ENCODE assay signal across 9 cellular contexts in genomic region chr17:60586288-60586974, GRCh38. TPM values are rescaled to one million over a fixed set of nuclear protein-coding genes. Genes with fewer than 3 reads are reported as not detected.
DNase-seq lines count a peak whose midpoint lies in the region; ATAC-seq and TF ChIP-seq lines count a peak whose summit lies in the region.
"Had no signal": no experiment of that assay in that cellular context is flagged by ENCODE, and none has a peak within 500 bp of the region (broad histone marks: within the 10 kb centered on the region; RNA-seq: fewer than 3 reads in every experiment).

No MANE protein-coding gene starts in this region.

- H3K79me2 ChIP-seq in HCT116 (ENCODE audit: insufficient read depth, low read length) = no peaks in the 10 kb centered on the region

- TF ChIP-seq CTCF in HCT116 (IDR thresholded peaks at IDR 0.05 in 2 of 3, conservative IDR thresholded peaks at IDR 0.05 in 1 of 3; ENCODE audit: borderline replicate concordance in 1 of 3, insufficient read depth in 1 of 3, low read depth in 2 of 3, low read length in 2 of 3) (peak; percentile 48 to 56 (median 50); a peak in 5 of 6 replicates), WERI-Rb-1 (IDR thresholded peaks at IDR 0.05; ENCODE audit: low read depth, low read length) (peak; percentile 76)

- peak; percentile 48 for DNase-seq in D341Med (ENCODE audit: low spot score)
- DNase-seq in HCT116 (ENCODE audit: low read depth, low spot score) = no peak
- peak; percentile 56 for DNase-seq in WERI-Rb-1
- DNase-seq in left kidney (ENCODE audit: low read depth, low spot score) = peak; percentile 32
- DNase-seq in activated CD4-positive, CD25-positive, alpha-beta regulatory T cell treated with anti-CD3 and anti-CD28 coated beads, Interleukin-2, amount 50 U/mL, for 72 hours = no peak
- DNase-seq in GF-D8 (lab: John Stamatoyannopoulos, UW) = no peak
- DNase-seq in ecto neural progenitor cell (ENCODE audit: low spot score) = no peak
- DNase-seq: uterus had no signal

- no peak overlapping the region for H3K4me2 ChIP-seq in HCT116 (ENCODE audit: low read length)

- H3K9me3 ChIP-seq in HCT116 (ENCODE audit: control insufficient read depth in 1 of 2, insufficient read depth in 1 of 2, low read depth in 1 of 2, low read length in 2 of 2) (no peaks in the 10 kb centered on the region), WERI-Rb-1 (ENCODE audit: severe bottlenecking) (no peaks in the 10 kb centered on the region)
- H3K9me3 ChIP-seq: uterus had no signal

- peaks cover 0 to 3% of the 10 kb centered on the region in 2 experiments; a peak in 1 of 4 replicates for H3K4me1 ChIP-seq in HCT116 (ENCODE audit: control insufficient read depth in 1 of 2, insufficient read depth in 2 of 2, low read length in 2 of 2)
- H3K4me1 ChIP-seq: uterus had no signal

- H3K27ac ChIP-seq in HCT116 (ENCODE audit: low read depth, low read length) (no peak overlapping the region), WERI-Rb-1 (no peak overlapping the region)
- H3K27ac ChIP-seq: uterus had no signal

- no TSS peak for BruUV-seq in HCT116 (replicated peaks; lab: Mats Ljungman, UMichigan)

- no peaks in the 10 kb centered on the region for H3K9me2 ChIP-seq in HCT116 (ENCODE audit: insufficient read depth)

- RAD21 ChIA-PET in HCT116 (lab: Charles Lee; ENCODE audit: low non-redundant PET in 1 of 2, low total read pairs in 2 of 2, uncharacterized antibody in 2 of 2, unreplicated experiment in 2 of 2) = interaction anchor here in 1 of 2 experiments (1.0 kb wide), 1 partner anchor 38 kb away, joined by 3 read pairs; no protein-coding TSS in a partner anchor

- H3K36me3 ChIP-seq in HCT116 (ENCODE audit: control insufficient read depth in 1 of 2, insufficient read depth in 2 of 2, low read length in 2 of 2) = no peaks in the 10 kb centered on the region
- no peaks in the 10 kb centered on the region for H3K36me3 ChIP-seq in WERI-Rb-1
- H3K36me3 ChIP-seq: uterus had no signal

- no peak overlapping the region for H3K9ac ChIP-seq in HCT116 (ENCODE audit: low read length)

- POLR2A ChIA-PET in HCT116 (lab: Charles Lee) = interaction anchor here (1.0 kb wide), 1 partner anchor 13 kb away, joined by 3 read pairs; the partner anchor contains the start of gene PPM1D

- peak; percentile 59 for TF ChIP-seq RAD21 in HCT116 (IDR thresholded peaks at IDR 0.05; ENCODE audit: low read depth)

- H4K20me1 ChIP-seq in HCT116 (ENCODE audit: insufficient read depth) = no peaks in the 10 kb centered on the region

- intact Hi-C loops in HCT116 (cut with micrococcal nuclease) = no loop called here

- H2AFZ ChIP-seq in HCT116 (ENCODE audit: low read depth, low read length, poor library complexity, severe bottlenecking) = no peak overlapping the region

- no peak for TF ChIP-seq POLR2A in HCT116 (IDR thresholded peaks at IDR 0.05; ENCODE audit: borderline replicate concordance, extremely low read depth, insufficient read depth, insufficient read length)

- ATAC-seq in HCT116 (peak; percentile 86), HG03521 (IDR thresholded peaks at IDR 0.05; ENCODE audit: unreplicated experiment) (no peak)

- CTCF ChIA-PET in HCT116 (lab: Charles Lee) = interaction anchor here (1.0 to 2.8 kb wide), 9 partner anchors 11 to 355 kb away, joined by 3 to 12 read pairs (median 4); partner anchors contain the start of gene PPM1D

- H3K4me3 ChIP-seq in HCT116 (replicated peaks in 1 of 2; ENCODE audit: low read depth in 1 of 2, low read length in 2 of 2) = no peak overlapping the region
- H3K4me3 ChIP-seq in WERI-Rb-1 (ENCODE audit: low read depth, low read length) = no peak overlapping the region
- H3K4me3 ChIP-seq: uterus had no signal

- H3K27me3 ChIP-seq in HCT116 (ENCODE audit: insufficient read depth, low read length) (no peaks in the 10 kb centered on the region), WERI-Rb-1 (ENCODE audit: insufficient read depth, low read depth, severe bottlenecking) (no peaks in the 10 kb centered on the region)
- H3K27me3 ChIP-seq: uterus had no signal

TF ChIP-seq in HCT116, 20 proteins besides CTCF, POLR2A, EP300 and RAD21:
- no peak for TF ChIP-seq FOSL1 (IDR thresholded peaks at IDR 0.05; ENCODE audit: low read depth)
- TF ChIP-seq CEBPB (IDR thresholded peaks at IDR 0.05; ENCODE audit: low read depth) = no peak
- no peak for TF ChIP-seq SIN3A (IDR thresholded peaks at IDR 0.05; ENCODE audit: low read depth)
- no peak for TF ChIP-seq ZNF274 (IDR thresholded peaks at IDR 0.05; ENCODE audit: low read depth, low read length)
- TF ChIP-seq ZFX (IDR thresholded peaks at IDR 0.05) = no peak
- peak; percentile 69; the same call in 1 of the 2 replicates for TF ChIP-seq CBX3 (IDR thresholded peaks at IDR 0.05; ENCODE audit: low read depth)
- TF ChIP-seq REST (IDR thresholded peaks at IDR 0.05; ENCODE audit: low read depth) = peak; percentile 68
- TF ChIP-seq ZBTB33 (IDR thresholded peaks at IDR 0.05; ENCODE audit: extremely low read depth, insufficient replicate concordance, low read length) = no peak

RNA-seq across cellular contexts. Expression of gene PPM1D, which starts 13.6 kb away (rescaled TPM):
- total RNA-seq in HCT116 (2021; ENCODE audit: unreplicated experiment) = 29.1 TPM
- 14.1 and 14.7 TPM in 2 replicates for polyA plus RNA-seq in HCT116 (2012)

Comparison
In these comparisons a context has a peak if more than half of its experiments do, and no peak if none do; other contexts are left out.
1. DNase-seq: peak in D341Med (single experiment), WERI-Rb-1 (single experiment) and left kidney (single experiment); none in HCT116 (single experiment), activated CD4-positive, CD25-positive, alpha-beta regulatory T cell treated with anti-CD3 and anti-CD28 coated beads, Interleukin-2, amount 50 U/mL, for 72 hours (single experiment), GF-D8 (single experiment) and ecto neural progenitor cell (single experiment).